Comparison of ENCODE assay signal across 17 cellular contexts in the genomic region with DNA sequence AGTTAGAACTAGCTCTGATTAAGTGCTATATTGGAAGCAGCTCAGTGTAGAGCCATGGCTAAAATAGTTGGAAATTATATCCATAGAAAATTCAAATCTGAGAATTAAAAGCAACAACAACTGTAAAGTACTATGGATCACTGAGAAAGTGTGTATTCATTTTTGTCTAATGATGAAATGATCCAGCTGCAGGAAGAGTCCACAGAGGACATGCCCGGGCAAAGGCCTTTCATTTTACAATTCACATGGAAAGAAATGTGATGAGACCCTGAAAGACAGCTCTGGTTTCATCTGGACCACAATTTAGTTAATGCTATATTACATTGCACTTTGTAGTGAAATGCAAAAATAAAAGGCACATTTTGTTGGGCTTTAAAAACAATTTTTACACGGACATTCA.
DNase-seq lines count a peak whose midpoint lies in the region; ATAC-seq, FAIRE-seq and TF ChIP-seq lines count a peak whose summit lies in the region.
"Had no signal": no experiment of that assay in that cellular context is flagged by ENCODE, and none has a peak within 500 bp of the region (broad histone marks: within the 10 kb centered on the region; RNA-seq: fewer than 3 reads in every experiment).

No MANE protein-coding gene starts in this region.

- H3K4me2 ChIP-seq in A549: no peak overlapping the region

- DNase-seq in A549 (ENCODE audit: low read depth in 1 of 2, low spot score in 1 of 2): no peak
- DNase-seq in cardiac fibroblast (ENCODE audit: low read depth in 2 of 2): peak; percentile 17 to 58
- no peak for DNase-seq in T-helper 2 cell treated with Interferon-gamma antibody and Interleukin-4, amounts not matched to agents 5 μg/mL and 100 μg/mL, for 36 hours (ENCODE audit: low spot score)
- DNase-seq in mucosa of gallbladder (ENCODE audit: low spot score): no peak
- no peak for DNase-seq in activated T-cell treated with anti-CD3 and anti-CD28 coated beads, Interleukin-2, amount 50 U/mL, for 1 hour
- no peak for DNase-seq in SW480 (ENCODE audit: low spot score)
- DNase-seq: activated B cell treated with CpG ODN at 0.5 μM for 24 hours; activated T-cell treated with anti-CD3 and anti-CD28 coated beads, Interleukin-2, amount 50 U/mL, for 48 hours; DMS53; midbrain; NCI-H524 treated with DMSO at 0.1 percent for 48 hours; tibial artery had no signal

- no peak for TF ChIP-seq POLR2A in A549 (IDR thresholded peaks at IDR 0.05; ENCODE audit: low read length)

- no peaks in the 10 kb centered on the region for H3K4me1 Mint-ChIP-seq in T-helper 2 cell treated with Interferon-gamma antibody and Interleukin-4, amounts not matched to agents 5 μg/mL and 100 μg/mL, for 36 hours (ENCODE audit: low read depth)
- H3K4me1 Mint-ChIP-seq: activated B cell treated with CpG ODN at 0.5 μM for 24 hours had no signal

- no peak for TF ChIP-seq EP300 in A549 (IDR thresholded peaks at IDR 0.05)

- 89% methylated on average over 2 of the region's 2 CpGs for WGBS in A549 (ENCODE audit: missing lambda C conversion rate)
- 83% methylated on average over 1 of the region's 2 CpGs; no CpG with 5 or more reads in 1 of the 2 experiments for whole genome bisulfite sequencing in mesodermal cell (ENCODE audit: insufficient coverage in 2 of 2), 2 experiments

- H3K9me3 Mint-ChIP-seq in T-helper 2 cell treated with Interferon-gamma antibody and Interleukin-4, amounts not matched to agents 5 μg/mL and 100 μg/mL, for 36 hours: peaks cover 27% of the 10 kb centered on the region

- peak overlapping the region; percentile 33 to 43; a peak in 5 of 6 replicates for H3K27ac ChIP-seq in A549
- H3K27ac ChIP-seq in HUES48 (ENCODE audit: low read depth, low read length): no peak overlapping the region
- H3K27ac ChIP-seq in mesodermal cell (ENCODE audit: low read depth, low read length, severe bottlenecking): peak overlapping the region; percentile 23
- H3K27ac ChIP-seq: ascending aorta, right atrium auricular region, tibial artery had no signal

- 0 out of 2 replicates have a peak overlapping the region, but pooled peaks have one; percentile 5 for H3K9ac ChIP-seq in HUES48 (ENCODE audit: low read depth, low read length)

- no peak for ATAC-seq in A549

- no peak overlapping the region for H3K27ac Mint-ChIP-seq in T-helper 2 cell treated with Interferon-gamma antibody and Interleukin-4, amounts not matched to agents 5 μg/mL and 100 μg/mL, for 36 hours
- H3K27ac Mint-ChIP-seq: activated B cell treated with CpG ODN at 0.5 μM for 24 hours had no signal

- H3K4me3 ChIP-seq in A549: no peak overlapping the region
- no peak overlapping the region for H3K4me3 ChIP-seq in HUES48 (ENCODE audit: low read depth, low read length)
- no peak overlapping the region for H3K4me3 ChIP-seq in cardiac fibroblast (replicated peaks in 1 of 2; ENCODE audit: low read depth in 2 of 2, low read length in 2 of 2)
- H3K4me3 ChIP-seq in mesodermal cell (ENCODE audit: extremely low read depth, insufficient read depth, low read length, poor library complexity, severe bottlenecking): no peak overlapping the region
- H3K4me3 ChIP-seq: ascending aorta, right atrium auricular region, tibial artery had no signal

- no peaks in the 10 kb centered on the region for H3K27me3 Mint-ChIP-seq in T-helper 2 cell treated with Interferon-gamma antibody and Interleukin-4, amounts not matched to agents 5 μg/mL and 100 μg/mL, for 36 hours (ENCODE audit: low read depth)
- H3K27me3 Mint-ChIP-seq: activated B cell treated with CpG ODN at 0.5 μM for 24 hours had no signal

- H3K9me3 ChIP-seq in A549 (no peaks in the 10 kb centered on the region), HUES48 (ENCODE audit: control insufficient read depth, insufficient read depth, low read length) (no peaks in the 10 kb centered on the region), mesodermal cell (ENCODE audit: control insufficient read depth, low read length) (no peaks in the 10 kb centered on the region)
- H3K9me3 ChIP-seq: ascending aorta, right atrium auricular region, tibial artery had no signal

- TF ChIP-seq CTCF in A549 (IDR thresholded peaks at IDR 0.05) (no peak), cardiac fibroblast (IDR thresholded peaks at IDR 0.05; ENCODE audit: low read depth, low read length) (no peak)

- TF ChIP-seq RAD21 in A549 (conservative IDR thresholded peaks at IDR 0.05 in 1 of 2, IDR thresholded peaks at IDR 0.05 in 1 of 2): no peak

- no peaks in the 10 kb centered on the region for H3K36me3 Mint-ChIP-seq in T-helper 2 cell treated with Interferon-gamma antibody and Interleukin-4, amounts not matched to agents 5 μg/mL and 100 μg/mL, for 36 hours (ENCODE audit: low read depth)

- POLR2A ChIA-PET in A549 (lab: Yijun Ruan, JAX): no interaction called here

- no peak for FAIRE-seq in A549 (lab: Jason Lieb, UNC)
- FAIRE-seq: endometrium had no signal

- no peaks in the 10 kb centered on the region for H3K27me3 ChIP-seq in HUES48 (ENCODE audit: control insufficient read depth, insufficient read depth, low read length)
- H3K27me3 ChIP-seq: ascending aorta, right atrium auricular region, tibial artery had no signal

- no peaks in the 10 kb centered on the region for H3K4me1 ChIP-seq in A549
- peaks cover 6% of the 10 kb centered on the region for H3K4me1 ChIP-seq in HUES48 (ENCODE audit: control insufficient read depth, insufficient read depth, low read length)
- no peaks in the 10 kb centered on the region for H3K4me1 ChIP-seq in mesodermal cell (ENCODE audit: control insufficient read depth, insufficient read depth, low read length, poor library complexity, severe bottlenecking)
- H3K4me1 ChIP-seq: ascending aorta, right atrium auricular region had no signal

- H3K36me3 ChIP-seq in HUES48 (ENCODE audit: control insufficient read depth, insufficient read depth, low read length) (no peaks in the 10 kb centered on the region), mesodermal cell (ENCODE audit: control insufficient read depth, insufficient read depth, low read length) (no peaks in the 10 kb centered on the region)
- H3K36me3 ChIP-seq: ascending aorta, right atrium auricular region, tibial artery had no signal

- no peak overlapping the region for H3K4me3 Mint-ChIP-seq in T-helper 2 cell treated with Interferon-gamma antibody and Interleukin-4, amounts not matched to agents 5 μg/mL and 100 μg/mL, for 36 hours
- H3K4me3 Mint-ChIP-seq: activated B cell treated with CpG ODN at 0.5 μM for 24 hours had no signal

- CTCF ChIA-PET in A549 (lab: Yijun Ruan, JAX): no interaction called here

TF ChIP-seq in A549, 52 proteins besides CTCF, POLR2A, EP300 and RAD21:
- TF ChIP-seq PHF8 (IDR thresholded peaks at IDR 0.05; ENCODE audit: borderline replicate concordance, low read depth) (no peak), ZNF302 (CRISPR knock-in tag; IDR thresholded peaks at IDR 0.05) (no peak), RARB (CRISPR knock-in tag; IDR thresholded peaks at IDR 0.05) (no peak), FOXS1 (CRISPR knock-in tag; IDR thresholded peaks at IDR 0.05) (no peak), HOXA7 (CRISPR knock-in tag; IDR thresholded peaks at IDR 0.05) (no peak), CEBPB (IDR thresholded peaks at IDR 0.05) (no peak), NFE2L2 (conservative IDR thresholded peaks at IDR 0.05; ENCODE audit: low read length) (no peak)
- TF ChIP-seq, protein P1, sequence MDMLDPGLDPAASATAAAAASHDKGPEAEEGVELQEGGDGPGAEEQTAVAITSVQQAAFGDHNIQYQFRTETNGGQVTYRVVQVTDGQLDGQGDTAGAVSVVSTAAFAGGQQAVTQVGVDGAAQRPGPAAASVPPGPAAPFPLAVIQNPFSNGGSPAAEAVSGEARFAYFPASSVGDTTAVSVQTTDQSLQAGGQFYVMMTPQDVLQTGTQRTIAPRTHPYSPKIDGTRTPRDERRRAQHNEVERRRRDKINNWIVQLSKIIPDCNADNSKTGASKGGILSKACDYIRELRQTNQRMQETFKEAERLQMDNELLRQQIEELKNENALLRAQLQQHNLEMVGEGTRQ (IDR thresholded peaks at IDR 0.05): no peak

Comparison
In these comparisons a context has a peak if more than half of its experiments do, and no peak if none do; other contexts are left out.
1. DNase-seq: peak in cardiac fibroblast (2 of 2); none in A549 (0 of 2), T-helper 2 cell treated with Interferon-gamma antibody and Interleukin-4, amounts not matched to agents 5 μg/mL and 100 μg/mL, for 36 hours (single experiment), mucosa of gallbladder (single experiment), activated T-cell treated with anti-CD3 and anti-CD28 coated beads, Interleukin-2, amount 50 U/mL, for 1 hour (single experiment) and SW480 (single experiment).